Comparison of ENCODE assay signal across 9 cellular contexts in genomic region chr4:80336582-80336981, GRCh38. TPM values are rescaled to one million over a fixed set of nuclear protein-coding genes. Genes with fewer than 3 reads are reported as not detected.
A peak's percentile ranks its signal among the peaks of the same experiment; 100 is the strongest.
DNase-seq lines count a peak whose midpoint lies in the region; ATAC-seq and TF ChIP-seq lines count a peak whose summit lies in the region.
"Had no signal": no experiment of that assay in that cellular context is flagged by ENCODE, and none has a peak within 500 bp of the region (broad histone marks: within the 10 kb centered on the region; RNA-seq: fewer than 3 reads in every experiment).

No MANE protein-coding gene starts in this region.

- H3K4me3 ChIP-seq in dorsolateral prefrontal cortex (peak overlapping the region in 37 of 59 donors; percentile 14 to 75 (median 65)), mesendoderm (ENCODE audit: low read length) (no peak overlapping the region)

- no peak overlapping the region for H3K27ac ChIP-seq in dorsolateral prefrontal cortex
- no peak overlapping the region for H3K27ac ChIP-seq in mesendoderm (ENCODE audit: low read depth, low read length)

- no peaks in the 10 kb centered on the region for H3K79me2 ChIP-seq in mesendoderm (ENCODE audit: control insufficient read depth, insufficient read depth, low read length)

- H3K79me1 ChIP-seq in mesendoderm (ENCODE audit: low read length) = no peaks in the 10 kb centered on the region

- H2BK15ac ChIP-seq in mesendoderm (replicated peaks; ENCODE audit: low read depth) = no peak overlapping the region

- H2BK5ac ChIP-seq in mesendoderm (ENCODE audit: low read length) = no peak overlapping the region

- TF ChIP-seq CTCF in dorsolateral prefrontal cortex (IDR thresholded peaks at IDR 0.05 in 54 of 56, conservative IDR thresholded peaks at IDR 0.05 in 2 of 56; ENCODE audit: low read depth in 1 of 56, partially characterized antibody in 56 of 56) = peak in 23 of 56 donors; percentile 9 to 34 (median 22)
- TF ChIP-seq CTCF in GM10248 (IDR thresholded peaks at IDR 0.05; ENCODE audit: control extremely low read depth, extremely low read depth, low read depth, missing control alignments) = no peak

- H3K27me3 Mint-ChIP-seq in activated naive CD4-positive, alpha-beta T cell treated with anti-CD3 and anti-CD28 coated beads for 36 hours (ENCODE audit: low read depth) = peaks cover 9% of the 10 kb centered on the region

- H4K5ac ChIP-seq in mesendoderm (ENCODE audit: low read length) = no peak overlapping the region

- H3K4me3 Mint-ChIP-seq in activated naive CD4-positive, alpha-beta T cell treated with anti-CD3 and anti-CD28 coated beads for 36 hours = peak overlapping the region; percentile 77

- no peak for ATAC-seq in activated naive CD4-positive, alpha-beta T cell treated with anti-CD3 and anti-CD28 coated beads, Interleukin-2, amount 50 U/mL, for 72 hours

- CTCF ChIA-PET in activated naive CD4-positive, alpha-beta T cell treated with anti-CD3 and anti-CD28 coated beads for 36 hours (lab: Charles Lee) = interaction anchor here (0.9 kb wide), 1 partner anchor 116 kb away, joined by 3 read pairs; no protein-coding TSS in a partner anchor
- CTCF ChIA-PET in GM10248 (lab: Yijun Ruan, JAX) = interaction anchor here (1.7 to 1.8 kb wide), 2 partner anchors 12 to 42 kb away, joined by 5 read pairs; no protein-coding TSS in a partner anchor

- peak; percentile 15 for DNase-seq in activated naive CD4-positive, alpha-beta T cell treated with anti-CD3 and anti-CD28 coated beads for 36 hours
- no peak for DNase-seq in activated naive CD4-positive, alpha-beta T cell treated with anti-CD3 and anti-CD28 coated beads, Interleukin-2, amount 50 U/mL, for 72 hours (ENCODE audit: low spot score in 2 of 2)
- peak; percentile 14 for DNase-seq in NCI-H774 (lab: John Stamatoyannopoulos, UW)
- peak in 2 of 10 donors; percentile 4 to 23 for DNase-seq in dorsolateral prefrontal cortex
- DNase-seq in mesendoderm = peak; percentile 72
- DNase-seq in activated effector memory CD4-positive, alpha-beta T cell treated with anti-CD3 and anti-CD28 coated beads, Interleukin-2, amount 50 U/mL, for 16 hours = no peak
- DNase-seq in NCI-H2196 (lab: John Stamatoyannopoulos, UW; ENCODE audit: unreplicated experiment) = no peak
- DNase-seq in GM10248 (ENCODE audit: extremely low spot score) = no peak

- peaks cover 0 to 36% (median 4%) of the 10 kb centered on the region in 45 donors for H3K27me3 ChIP-seq in dorsolateral prefrontal cortex
- no peaks in the 10 kb centered on the region for H3K27me3 ChIP-seq in mesendoderm (ENCODE audit: insufficient read depth, low read length, poor library complexity)

- intact Hi-C loops in activated naive CD4-positive, alpha-beta T cell treated with anti-CD3 and anti-CD28 coated beads for 36 hours (cut with micrococcal nuclease) = loop anchor here (5.0 kb wide), 2 partner anchors 134 to 1384 kb away; no protein-coding TSS in a partner anchor
- intact Hi-C loops in dorsolateral prefrontal cortex (cut with DNase I) = no loop called here

- H4K8ac ChIP-seq in mesendoderm (ENCODE audit: low read depth, low read length) = no peak overlapping the region

- H2BK120ac ChIP-seq in mesendoderm (ENCODE audit: low read depth, low read length) = no peak overlapping the region

- H3K36me3 Mint-ChIP-seq in activated naive CD4-positive, alpha-beta T cell treated with anti-CD3 and anti-CD28 coated beads for 36 hours (ENCODE audit: low read depth) = no peaks in the 10 kb centered on the region
- peaks cover 0 to 6% of the 10 kb centered on the region in 2 donors for H3K36me3 Mint-ChIP-seq in activated naive CD4-positive, alpha-beta T cell treated with anti-CD3 and anti-CD28 coated beads, Interleukin-2, amount 50 U/mL, for 72 hours

- H3K4me1 ChIP-seq in mesendoderm (ENCODE audit: control insufficient read depth, low read depth, low read length) = no peaks in the 10 kb centered on the region

- H3K9ac ChIP-seq in mesendoderm (ENCODE audit: low read length) = no peak overlapping the region

- no peak overlapping the region for H2AK5ac ChIP-seq in mesendoderm (ENCODE audit: low read length)

- no peak overlapping the region for H3K4ac ChIP-seq in mesendoderm (ENCODE audit: low read depth, low read length)

- no peak overlapping the region for H3K27ac Mint-ChIP-seq in activated naive CD4-positive, alpha-beta T cell treated with anti-CD3 and anti-CD28 coated beads for 36 hours
- H3K27ac Mint-ChIP-seq in activated naive CD4-positive, alpha-beta T cell treated with anti-CD3 and anti-CD28 coated beads, Interleukin-2, amount 50 U/mL, for 72 hours = no peak overlapping the region
- H3K27ac Mint-ChIP-seq: dendritic cell treated with granulocyte-macrophage colony-stimulating factor and Interleukin-4, amounts not matched to agents 40 ng/mL and 50 ng/mL, for 4 days had no signal

- no peaks in the 10 kb centered on the region for H3K36me3 ChIP-seq in mesendoderm (ENCODE audit: control insufficient read depth, insufficient read depth, low read length)

- H3K4me2 ChIP-seq in mesendoderm (ENCODE audit: low read length) = no peak overlapping the region

- POLR2A ChIA-PET in GM10248 (lab: Yijun Ruan, JAX) = no interaction called here

- H3K4me1 Mint-ChIP-seq in activated naive CD4-positive, alpha-beta T cell treated with anti-CD3 and anti-CD28 coated beads for 36 hours (ENCODE audit: low read depth) = peaks cover 5% of the 10 kb centered on the region

- no peak overlapping the region for H3K18ac ChIP-seq in mesendoderm (ENCODE audit: low read length)

- no peaks in the 10 kb centered on the region for H3K9me3 Mint-ChIP-seq in activated naive CD4-positive, alpha-beta T cell treated with anti-CD3 and anti-CD28 coated beads for 36 hours
- peaks cover under 1% of the 10 kb centered on the region in 2 donors for H3K9me3 Mint-ChIP-seq in activated naive CD4-positive, alpha-beta T cell treated with anti-CD3 and anti-CD28 coated beads, Interleukin-2, amount 50 U/mL, for 72 hours

- H3K56ac ChIP-seq in mesendoderm (ENCODE audit: low read length) = no peak overlapping the region

- no CpG with 5 or more reads among the region's 10 CpGs for WGBS in mesendoderm (ENCODE audit: extremely low coverage, insufficient coverage, low lambda C conversion rate)

- no peak overlapping the region for H3K23ac ChIP-seq in mesendoderm (ENCODE audit: low read length)

RNA-seq across cellular contexts. Expression of gene CFAP299, which starts 1.1 kb away (rescaled TPM):
- not detected for total RNA-seq in activated naive CD4-positive, alpha-beta T cell treated with anti-CD3 and anti-CD28 coated beads for 36 hours
- total RNA-seq in activated naive CD4-positive, alpha-beta T cell treated with anti-CD3 and anti-CD28 coated beads, Interleukin-2, amount 50 U/mL, for 72 hours = not detected
- 1 to 10 TPM in 115 of 120 experiments, under 1 TPM in 4, not detected in 1; 0.73 to 6.5 (median 2.9) TPM for total RNA-seq in dorsolateral prefrontal cortex
- not detected for polyA plus RNA-seq in mesendoderm (2013, experiment 1 of 2)
- polyA plus RNA-seq in mesendoderm (2013, experiment 2 of 2) = not detected

Comparison
In these comparisons a context has a peak if more than half of its experiments do, and no peak if none do; other contexts are left out.
1. DNase-seq: peak in activated naive CD4-positive, alpha-beta T cell treated with anti-CD3 and anti-CD28 coated beads for 36 hours (single experiment), NCI-H774 (single experiment) and mesendoderm (single experiment); none in activated naive CD4-positive, alpha-beta T cell treated with anti-CD3 and anti-CD28 coated beads, Interleukin-2, amount 50 U/mL, for 72 hours (0 of 2), activated effector memory CD4-positive, alpha-beta T cell treated with anti-CD3 and anti-CD28 coated beads, Interleukin-2, amount 50 U/mL, for 16 hours (single experiment), NCI-H2196 (single experiment) and GM10248 (single experiment).